Comparison of ENCODE assay signal across 21 cellular contexts in the genomic region with DNA sequence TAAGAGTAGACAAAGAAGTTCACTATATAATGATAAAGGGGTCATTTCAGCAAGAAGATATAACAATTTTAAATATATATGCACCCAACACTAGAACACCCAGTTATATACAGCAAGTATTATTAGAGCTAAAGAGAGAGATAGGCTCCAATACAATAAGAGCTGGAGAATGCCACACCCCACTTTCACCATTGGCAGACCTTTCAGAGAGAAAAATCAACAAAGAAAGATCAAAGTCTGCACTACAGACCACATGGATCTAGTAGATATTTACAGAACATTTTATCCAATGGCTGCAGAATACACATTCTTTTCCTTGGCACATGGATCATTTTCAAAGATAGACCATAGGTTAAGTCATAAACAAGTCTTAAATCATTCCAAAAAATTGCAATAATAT.
DNase-seq lines count a peak whose midpoint lies in the region; ATAC-seq, FAIRE-seq and TF ChIP-seq lines count a peak whose summit lies in the region.
"Had no signal": no experiment of that assay in that cellular context is flagged by ENCODE, and none has a peak within 500 bp of the region (broad histone marks: within the 10 kb centered on the region; RNA-seq: fewer than 3 reads in every experiment).

No MANE protein-coding gene starts in this region.

- no peaks in the 10 kb centered on the region for H3K36me3 ChIP-seq in hepatocyte (replicated peaks; ENCODE audit: insufficient read depth, low read depth)
- no peaks in the 10 kb centered on the region for H3K36me3 ChIP-seq in liver (ENCODE audit: control insufficient read depth in 4 of 4, insufficient read depth in 3 of 4, low read depth in 1 of 4, low read length in 3 of 4)
- H3K36me3 ChIP-seq in pancreas, result no peaks in the 10 kb centered on the region
- H3K36me3 ChIP-seq: BE2C, HAP-1 had no signal

- TF ChIP-seq CTCF in hepatocyte (IDR thresholded peaks at IDR 0.05; ENCODE audit: poor library complexity) (no peak), liver (IDR thresholded peaks at IDR 0.05; ENCODE audit: low read depth, low read length, missing input control) (no peak), pancreas (IDR thresholded peaks at IDR 0.05) (no peak)

- no peak overlapping the region for H3K9ac ChIP-seq in liver (ENCODE audit: low read depth in 1 of 2, low read length in 2 of 2)
- H3K9ac ChIP-seq: GM23248 had no signal

- TF ChIP-seq RAD21 in liver (IDR thresholded peaks at IDR 0.05), result no peak

- peak; percentile 21 to 89 (median 76) for ATAC-seq in pancreas
- ATAC-seq in HG02571 (IDR thresholded peaks at IDR 0.05; ENCODE audit: unreplicated experiment), result no peak

- no peaks in the 10 kb centered on the region for H4K20me1 ChIP-seq in hepatocyte (ENCODE audit: insufficient read depth, poor library complexity, severe bottlenecking)

- H3K79me2 ChIP-seq in hepatocyte, result no peaks in the 10 kb centered on the region

- H3K27ac ChIP-seq in hepatocyte (no peak overlapping the region), liver (ENCODE audit: low read depth in 1 of 2, low read length in 2 of 2) (no peak overlapping the region), pancreas (no peak overlapping the region)
- H3K27ac ChIP-seq: GM23248, HL-60 had no signal

- no peaks in the 10 kb centered on the region for H3K27me3 ChIP-seq in hepatocyte
- no peaks in the 10 kb centered on the region for H3K27me3 ChIP-seq in liver (ENCODE audit: control insufficient read depth in 4 of 4, insufficient read depth in 4 of 4, low read length in 3 of 4)
- H3K27me3 ChIP-seq in pancreas, result no peaks in the 10 kb centered on the region
- H3K27me3 ChIP-seq: BE2C had no signal

- no peaks in the 10 kb centered on the region for H3K9me3 ChIP-seq in hepatocyte (ENCODE audit: low read depth)
- no peaks in the 10 kb centered on the region for H3K9me3 ChIP-seq in liver (ENCODE audit: control insufficient read depth in 4 of 4, low read length in 3 of 4)
- H3K9me3 ChIP-seq in pancreas, result no peaks in the 10 kb centered on the region
- H3K9me3 ChIP-seq: BE2C, Caco-2, HAP-1 had no signal

- no peak for FAIRE-seq in pancreas (lab: Jason Lieb, UNC)
- FAIRE-seq: D721Med, G401.6, GM12891, HTR-8/SVneo had no signal

- intact Hi-C loops in pancreas (cut with DNase I), result no loop called here

- no peak overlapping the region for H2AFZ ChIP-seq in hepatocyte
- H2AFZ ChIP-seq: GM23248 had no signal

- H3K4me3 ChIP-seq in hepatocyte (no peak overlapping the region), liver (ENCODE audit: low read depth in 1 of 3, low read length in 3 of 3) (no peak overlapping the region), pancreas (no peak overlapping the region)
- H3K4me3 ChIP-seq: GM23248, HAP-1 had no signal

- no peaks in the 10 kb centered on the region for H3K9me2 ChIP-seq in hepatocyte (replicated peaks; ENCODE audit: insufficient read depth)

- H3K4me2 ChIP-seq in hepatocyte, result no peak overlapping the region

- H3K4me1 ChIP-seq in hepatocyte (ENCODE audit: insufficient read depth), result no peaks in the 10 kb centered on the region
- peaks cover 0 to 9% (median 5%) of the 10 kb centered on the region in 4 donors for H3K4me1 ChIP-seq in liver (ENCODE audit: control insufficient read depth in 4 of 4, insufficient read depth in 4 of 4, low read length in 3 of 4)
- H3K4me1 ChIP-seq in pancreas, result no peaks in the 10 kb centered on the region
- H3K4me1 ChIP-seq: BE2C, Caco-2, HAP-1 had no signal

- DNase-seq in HT-29 (ENCODE audit: low spot score) (peak; percentile 43), hepatocyte (ENCODE audit: low spot score) (peak; percentile 8), pancreas (no peak), NCI-H2081 (lab: John Stamatoyannopoulos, UW) (no peak)
- no peak for DNase-seq in effector CD4-positive, alpha-beta T cell
- DNase-seq: BE2C; C1 segment of cervical spinal cord; CD4-positive, CD25-positive, alpha-beta regulatory T cell; CD8-positive, alpha-beta memory T cell; DMS153; GM23248; KG1 had no signal

TF ChIP-seq in liver, 16 proteins besides CTCF, POLR2A, EP300 and RAD21:
- TF ChIP-seq, protein P1, sequence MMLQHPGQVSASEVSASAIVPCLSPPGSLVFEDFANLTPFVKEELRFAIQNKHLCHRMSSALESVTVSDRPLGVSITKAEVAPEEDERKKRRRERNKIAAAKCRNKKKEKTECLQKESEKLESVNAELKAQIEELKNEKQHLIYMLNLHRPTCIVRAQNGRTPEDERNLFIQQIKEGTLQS (IDR thresholded peaks at IDR 0.05), result no peak
- TF ChIP-seq YY1 (IDR thresholded peaks at IDR 0.05) (peak; percentile 49), GABPA (IDR thresholded peaks at IDR 0.05 in 1 of 2, conservative IDR thresholded peaks at IDR 0.05 in 1 of 2) (no peak), SP1 (IDR thresholded peaks at IDR 0.05) (peak; percentile 72), JUND (IDR thresholded peaks at IDR 0.05) (no peak), RXRA (IDR thresholded peaks at IDR 0.05) (peak; percentile 36 to 43), FOXA1 (IDR thresholded peaks at IDR 0.05) (peak; percentile 87), EGR1 (IDR thresholded peaks at IDR 0.05; ENCODE audit: low read depth in 2 of 2) (no peak), FOXA2 (IDR thresholded peaks at IDR 0.05) (peak; percentile 91), HNF4G (IDR thresholded peaks at IDR 0.05) (peak; percentile 77), NR2F2 (IDR thresholded peaks at IDR 0.05) (no peak), HNF4A (conservative IDR thresholded peaks at IDR 0.05) (peak; percentile 78 to 89), TAF1 (conservative IDR thresholded peaks at IDR 0.05) (no peak)
- TF ChIP-seq, protein P2, sequence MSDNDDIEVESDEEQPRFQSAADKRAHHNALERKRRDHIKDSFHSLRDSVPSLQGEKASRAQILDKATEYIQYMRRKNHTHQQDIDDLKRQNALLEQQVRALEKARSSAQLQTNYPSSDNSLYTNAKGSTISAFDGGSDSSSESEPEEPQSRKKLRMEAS (IDR thresholded peaks at IDR 0.05), result peak; percentile 29
- TF ChIP-seq, protein P3, sequence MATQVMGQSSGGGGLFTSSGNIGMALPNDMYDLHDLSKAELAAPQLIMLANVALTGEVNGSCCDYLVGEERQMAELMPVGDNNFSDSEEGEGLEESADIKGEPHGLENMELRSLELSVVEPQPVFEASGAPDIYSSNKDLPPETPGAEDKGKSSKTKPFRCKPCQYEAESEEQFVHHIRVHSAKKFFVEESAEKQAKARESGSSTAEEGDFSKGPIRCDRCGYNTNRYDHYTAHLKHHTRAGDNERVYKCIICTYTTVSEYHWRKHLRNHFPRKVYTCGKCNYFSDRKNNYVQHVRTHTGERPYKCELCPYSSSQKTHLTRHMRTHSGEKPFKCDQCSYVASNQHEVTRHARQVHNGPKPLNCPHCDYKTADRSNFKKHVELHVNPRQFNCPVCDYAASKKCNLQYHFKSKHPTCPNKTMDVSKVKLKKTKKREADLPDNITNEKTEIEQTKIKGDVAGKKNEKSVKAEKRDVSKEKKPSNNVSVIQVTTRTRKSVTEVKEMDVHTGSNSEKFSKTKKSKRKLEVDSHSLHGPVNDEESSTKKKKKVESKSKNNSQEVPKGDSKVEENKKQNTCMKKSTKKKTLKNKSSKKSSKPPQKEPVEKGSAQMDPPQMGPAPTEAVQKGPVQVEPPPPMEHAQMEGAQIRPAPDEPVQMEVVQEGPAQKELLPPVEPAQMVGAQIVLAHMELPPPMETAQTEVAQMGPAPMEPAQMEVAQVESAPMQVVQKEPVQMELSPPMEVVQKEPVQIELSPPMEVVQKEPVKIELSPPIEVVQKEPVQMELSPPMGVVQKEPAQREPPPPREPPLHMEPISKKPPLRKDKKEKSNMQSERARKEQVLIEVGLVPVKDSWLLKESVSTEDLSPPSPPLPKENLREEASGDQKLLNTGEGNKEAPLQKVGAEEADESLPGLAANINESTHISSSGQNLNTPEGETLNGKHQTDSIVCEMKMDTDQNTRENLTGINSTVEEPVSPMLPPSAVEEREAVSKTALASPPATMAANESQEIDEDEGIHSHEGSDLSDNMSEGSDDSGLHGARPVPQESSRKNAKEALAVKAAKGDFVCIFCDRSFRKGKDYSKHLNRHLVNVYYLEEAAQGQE (IDR thresholded peaks at IDR 0.05), result no peak
- TF ChIP-seq, protein P4, sequence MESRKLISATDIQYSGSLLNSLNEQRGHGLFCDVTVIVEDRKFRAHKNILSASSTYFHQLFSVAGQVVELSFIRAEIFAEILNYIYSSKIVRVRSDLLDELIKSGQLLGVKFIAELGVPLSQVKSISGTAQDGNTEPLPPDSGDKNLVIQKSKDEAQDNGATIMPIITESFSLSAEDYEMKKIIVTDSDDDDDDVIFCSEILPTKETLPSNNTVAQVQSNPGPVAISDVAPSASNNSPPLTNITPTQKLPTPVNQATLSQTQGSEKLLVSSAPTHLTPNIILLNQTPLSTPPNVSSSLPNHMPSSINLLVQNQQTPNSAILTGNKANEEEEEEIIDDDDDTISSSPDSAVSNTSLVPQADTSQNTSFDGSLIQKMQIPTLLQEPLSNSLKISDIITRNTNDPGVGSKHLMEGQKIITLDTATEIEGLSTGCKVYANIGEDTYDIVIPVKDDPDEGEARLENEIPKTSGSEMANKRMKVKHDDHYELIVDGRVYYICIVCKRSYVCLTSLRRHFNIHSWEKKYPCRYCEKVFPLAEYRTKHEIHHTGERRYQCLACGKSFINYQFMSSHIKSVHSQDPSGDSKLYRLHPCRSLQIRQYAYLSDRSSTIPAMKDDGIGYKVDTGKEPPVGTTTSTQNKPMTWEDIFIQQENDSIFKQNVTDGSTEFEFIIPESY (IDR thresholded peaks at IDR 0.05), result no peak

Comparison
In these comparisons a context has a peak if more than half of its experiments do, and no peak if none do; other contexts are left out.
1. DNase-seq: peak in HT-29 (single experiment) and hepatocyte (single experiment); none in pancreas (0 of 6), NCI-H2081 (0 of 2) and effector CD4-positive, alpha-beta T cell (single experiment).